Comparison of ENCODE assay signal across 9 cellular contexts in genomic region chr3:3998140-3998977, GRCh38.
DNase-seq lines count a peak whose midpoint lies in the region; TF ChIP-seq lines count a peak whose summit lies in the region.
"Had no signal": no experiment of that assay in that cellular context is flagged by ENCODE, and none has a peak within 500 bp of the region (broad histone marks: within the 10 kb centered on the region; RNA-seq: fewer than 3 reads in every experiment).

No MANE protein-coding gene starts in this region.

- TF ChIP-seq POLR2A in transverse colon (IDR thresholded peaks at IDR 0.05), result no peak

- TF ChIP-seq CTCF in GM06990 (IDR thresholded peaks at IDR 0.05; ENCODE audit: insufficient read depth, low read length, poor library complexity, severe bottlenecking) (peak; percentile 73), transverse colon (IDR thresholded peaks at IDR 0.05) (peak; percentile 21 to 55 (median 37)), RWPE1 (conservative IDR thresholded peaks at IDR 0.05; ENCODE audit: low read depth) (no peak)

- no peak overlapping the region for H3K4me3 ChIP-seq in GM06990 (replicated peaks; ENCODE audit: low read depth, low read length)
- H3K4me3 ChIP-seq in H7 (ENCODE audit: insufficient read depth, low read depth, low read length), result no peak overlapping the region
- H3K4me3 ChIP-seq in transverse colon, result no peak overlapping the region

- no peaks in the 10 kb centered on the region for H3K9me3 ChIP-seq in transverse colon

- intact Hi-C loops in transverse colon (cut with DNase I; ENCODE audit: low total_unique reads), result no loop called here

- WGBS in transverse colon (ENCODE audit: low coverage in 1 of 2), 2 donors, result 38 to 45% methylated on average over 6 of the region's 6 CpGs

- CTCF ChIA-PET in RWPE1 (lab: Yijun Ruan, JAX), result interaction anchor here (0.6 kb wide), 1 partner anchor 1314 kb away, joined by 3 read pairs; no protein-coding TSS in a partner anchor

- in situ Hi-C loops in transverse colon (cut with MboI; ENCODE audit: low pct_ligation_motif_present in 1 of 4, low pct_unique_long_range_greater_than_20kb in 1 of 4, low sequenced_read_pairs in 3 of 4), result loop anchor here in 1 of 4 donors (25.0 kb wide), 1 partner anchor 786 kb away; no protein-coding TSS in a partner anchor

- H3K36me3 ChIP-seq in GM06990 (ENCODE audit: control insufficient read depth, insufficient read depth, low read length), result no peaks in the 10 kb centered on the region
- H3K36me3 ChIP-seq in H7 (replicated peaks; ENCODE audit: control insufficient read depth, insufficient read depth, low read length), result no peaks in the 10 kb centered on the region
- no peaks in the 10 kb centered on the region for H3K36me3 ChIP-seq in transverse colon

- no peaks in the 10 kb centered on the region; the same call in 1 of the 2 replicates for H3K27me3 ChIP-seq in GM06990 (replicated peaks; ENCODE audit: control insufficient read depth, insufficient read depth, low read length)
- H3K27me3 ChIP-seq in H7 (ENCODE audit: control insufficient read depth, insufficient read depth, low read length), result no peaks in the 10 kb centered on the region
- no peaks in the 10 kb centered on the region for H3K27me3 ChIP-seq in transverse colon

- POLR2A ChIA-PET in RWPE1 (lab: Yijun Ruan, JAX; ENCODE audit: low non-redundant PET), result no interaction called here

- H3K27ac ChIP-seq in transverse colon (no peak overlapping the region), RWPE1 (no peak overlapping the region)
- H3K27ac ChIP-seq: epithelial cell of prostate had no signal

- no peak for TF ChIP-seq EP300 in transverse colon (IDR thresholded peaks at IDR 0.05; ENCODE audit: low read depth)

- H3K4me1 ChIP-seq in transverse colon, result no peaks in the 10 kb centered on the region

- DNase-seq in A172 (ENCODE audit: low spot score) (peak; percentile 13), GM06990 (ENCODE audit: extremely low read depth, insufficient read length) (peak; percentile 19), H7 (peak; percentile 50), M059J (ENCODE audit: low read depth) (peak; percentile 0), SW480 (ENCODE audit: low spot score) (peak; percentile 43), iPS DF 4.7 (ENCODE audit: extremely low read depth, low spot score) (peak; percentile 82), transverse colon (no peak), RWPE1 (ENCODE audit: low spot score) (no peak)

Comparison
In these comparisons a context has a peak if more than half of its experiments do, and no peak if none do; other contexts are left out.
1. DNase-seq: peak in A172 (single experiment), GM06990 (single experiment), H7 (single experiment), M059J (single experiment), SW480 (single experiment) and iPS DF 4.7 (single experiment); none in transverse colon (single experiment) and RWPE1 (single experiment).